16 cellular contexts compared by ENCODE assay signal in genomic region chr13:27704681-27705080, GRCh38.
DNase-seq lines count a peak whose midpoint lies in the region; ATAC-seq, FAIRE-seq and TF ChIP-seq lines count a peak whose summit lies in the region.
"Had no signal": no experiment of that assay in that cellular context is flagged by ENCODE, and none has a peak within 500 bp of the region (broad histone marks: within the 10 kb centered on the region; RNA-seq: fewer than 3 reads in every experiment).

No MANE protein-coding gene starts in this region.

- no peak for ATAC-seq in activated naive CD8-positive, alpha-beta T cell treated with anti-CD3 and anti-CD28 coated beads, Interleukin-2, amount 10 ng/mL, durations not matched to agents 7 days and 5 days (ENCODE audit: low read depth)
- peak; percentile 76 for ATAC-seq in GM12878
- peak; percentile 64 for ATAC-seq in stimulated activated effector memory CD8-positive, alpha-beta T cell treated with anti-CD3 and anti-CD28 coated beads, Interleukin-12 subunit alpha, Interleukin-12 subunit beta, amount 100 ng/mL, for 72 hours
- ATAC-seq in GM21786 (IDR thresholded peaks at IDR 0.05; ENCODE audit: unreplicated experiment) = no peak
- no peak for ATAC-seq in SK-N-SH treated with all-trans-retinoic acid at 6 μM for 48 hours
- ATAC-seq: stimulated activated memory B cell treated with anti-CD40 and anti-IgM and Interleukin-4, amounts not matched to agents 10 μg/mL and 1 μg/mL and 100 μg/mL, for 72 hours had no signal

- peaks cover 13% of the 10 kb centered on the region for H3K27me3 Mint-ChIP-seq in activated naive CD8-positive, alpha-beta T cell treated with anti-CD3 and anti-CD28 coated beads, Interleukin-2, amount 10 ng/mL, durations not matched to agents 7 days and 5 days
- H3K27me3 Mint-ChIP-seq in activated naive CD8-positive, alpha-beta T cell treated with anti-CD3 and anti-CD28 coated beads for 36 hours = peaks cover 6% of the 10 kb centered on the region
- peaks cover 7% of the 10 kb centered on the region for H3K27me3 Mint-ChIP-seq in neural progenitor cell (ENCODE audit: insufficient read depth, low read depth)

- peaks cover 6% of the 10 kb centered on the region for H3K4me1 Mint-ChIP-seq in activated naive CD8-positive, alpha-beta T cell treated with anti-CD3 and anti-CD28 coated beads, Interleukin-2, amount 10 ng/mL, durations not matched to agents 7 days and 5 days
- peaks cover 3% of the 10 kb centered on the region for H3K4me1 Mint-ChIP-seq in activated naive CD8-positive, alpha-beta T cell treated with anti-CD3 and anti-CD28 coated beads for 36 hours
- H3K4me1 Mint-ChIP-seq in stimulated activated effector memory CD8-positive, alpha-beta T cell treated with anti-CD3 and anti-CD28 coated beads, Interleukin-12 subunit alpha, Interleukin-12 subunit beta, amount 100 ng/mL, for 72 hours = peaks cover 5% of the 10 kb centered on the region
- H3K4me1 Mint-ChIP-seq in neural progenitor cell = no peaks in the 10 kb centered on the region
- H3K4me1 Mint-ChIP-seq: stimulated activated memory B cell treated with anti-CD40 and anti-IgM and Interleukin-4, amounts not matched to agents 10 μg/mL and 1 μg/mL and 100 μg/mL, for 72 hours had no signal

- H3K4me1 ChIP-seq in Loucy (ENCODE audit: insufficient read depth, low read length, poor library complexity, severe bottlenecking) (no peaks in the 10 kb centered on the region), GM12878 (ENCODE audit: control insufficient read depth, insufficient read depth, low read length) (no peaks in the 10 kb centered on the region), neural progenitor cell (no peaks in the 10 kb centered on the region)
- H3K4me1 ChIP-seq: tibial nerve had no signal

- no peak for TF ChIP-seq POLR2A in GM12878 (IDR thresholded peaks at IDR 0.05; ENCODE audit: low read depth, low read length)

- in situ Hi-C loops in GM12878 (cut with MboI) = no loop called here

- H3K4me3 Mint-ChIP-seq in activated naive CD8-positive, alpha-beta T cell treated with anti-CD3 and anti-CD28 coated beads, Interleukin-2, amount 10 ng/mL, durations not matched to agents 7 days and 5 days = peak overlapping the region; percentile 5
- no peak overlapping the region for H3K4me3 Mint-ChIP-seq in activated naive CD8-positive, alpha-beta T cell treated with anti-CD3 and anti-CD28 coated beads for 36 hours
- no peak overlapping the region for H3K4me3 Mint-ChIP-seq in stimulated activated effector memory CD8-positive, alpha-beta T cell treated with anti-CD3 and anti-CD28 coated beads, Interleukin-12 subunit alpha, Interleukin-12 subunit beta, amount 100 ng/mL, for 72 hours
- H3K4me3 Mint-ChIP-seq in neural progenitor cell = no peak overlapping the region
- H3K4me3 Mint-ChIP-seq: stimulated activated memory B cell treated with anti-CD40 and anti-IgM and Interleukin-4, amounts not matched to agents 10 μg/mL and 1 μg/mL and 100 μg/mL, for 72 hours had no signal

- no TSS peak for BruUV-seq in GM12878 (replicated peaks; lab: Mats Ljungman, UMichigan)

- no peaks in the 10 kb centered on the region for H3K9me2 ChIP-seq in Loucy (replicated peaks; ENCODE audit: low read depth, low read length)

- H3K4me2 ChIP-seq in Loucy (ENCODE audit: low read depth, low read length, poor library complexity, severe bottlenecking) = no peak overlapping the region
- H3K4me2 ChIP-seq in GM12878 (ENCODE audit: control insufficient read depth, insufficient read depth) = no peak overlapping the region
- no peak overlapping the region for H3K4me2 ChIP-seq in neural progenitor cell
- H3K4me2 ChIP-seq: smooth muscle cell had no signal

- no peaks in the 10 kb centered on the region for H3K79me2 ChIP-seq in Loucy (ENCODE audit: insufficient read depth, low read length)
- no peaks in the 10 kb centered on the region for H3K79me2 ChIP-seq in GM12878 (ENCODE audit: control insufficient read depth, insufficient read depth, low read length)
- H3K79me2 ChIP-seq in neural progenitor cell (ENCODE audit: low read depth) = no peaks in the 10 kb centered on the region

- RAD21 ChIA-PET in GM12878 (lab: Charles Lee; ENCODE audit: unreplicated experiment) = no interaction called here

- H3K9me3 ChIP-seq in Loucy (ENCODE audit: insufficient read depth, low read depth, low read length) (peaks cover 14% of the 10 kb centered on the region), GM12878 (replicated peaks; ENCODE audit: control insufficient read depth, insufficient read depth, low read length) (peaks cover 4% of the 10 kb centered on the region; the same call in 1 of the 3 replicates), neural progenitor cell (ENCODE audit: low read depth) (peaks cover 3% of the 10 kb centered on the region)

- H2AFZ ChIP-seq in Loucy (ENCODE audit: low read length) (no peak overlapping the region), GM12878 (ENCODE audit: control insufficient read depth, low read depth, low read length) (no peak overlapping the region), neural progenitor cell (replicated peaks) (no peak overlapping the region)

- SMC1A ChIA-PET in GM12878 (lab: Charles Lee; ENCODE audit: uncharacterized antibody, unreplicated experiment) = no interaction called here

- TF ChIP-seq RAD21 in GM12878 (IDR thresholded peaks at IDR 0.05; ENCODE audit: insufficient read depth, low read depth, low read length) = no peak

- H3F3A ChIP-seq in Loucy (ENCODE audit: low read depth) (no peaks in the 10 kb centered on the region), neural progenitor cell (ENCODE audit: low read depth) (no peaks in the 10 kb centered on the region)

- H3K27ac ChIP-seq in GM12878 (ENCODE audit: control insufficient read depth, insufficient read depth) (no peak overlapping the region), neural progenitor cell (no peak overlapping the region)
- H3K27ac ChIP-seq: tibial nerve had no signal

- peaks cover 25% of the 10 kb centered on the region for H3K9me3 Mint-ChIP-seq in activated naive CD8-positive, alpha-beta T cell treated with anti-CD3 and anti-CD28 coated beads, Interleukin-2, amount 10 ng/mL, durations not matched to agents 7 days and 5 days
- H3K9me3 Mint-ChIP-seq in activated naive CD8-positive, alpha-beta T cell treated with anti-CD3 and anti-CD28 coated beads for 36 hours = peaks cover 24% of the 10 kb centered on the region
- H3K9me3 Mint-ChIP-seq in stimulated activated effector memory CD8-positive, alpha-beta T cell treated with anti-CD3 and anti-CD28 coated beads, Interleukin-12 subunit alpha, Interleukin-12 subunit beta, amount 100 ng/mL, for 72 hours = peaks cover 13% of the 10 kb centered on the region
- H3K9me3 Mint-ChIP-seq in neural progenitor cell = peaks cover 22% of the 10 kb centered on the region

- DNase-seq in activated naive CD8-positive, alpha-beta T cell treated with anti-CD3 and anti-CD28 coated beads, Interleukin-2, amount 10 ng/mL, durations not matched to agents 7 days and 5 days = no peak
- no peak for DNase-seq in activated naive CD8-positive, alpha-beta T cell treated with anti-CD3 and anti-CD28 coated beads for 36 hours
- DNase-seq in GM12878 (ENCODE audit: low read depth, low spot score) (peak; percentile 1), neural progenitor cell (ENCODE audit: low spot score) (no peak)
- DNase-seq in stimulated activated effector memory CD8-positive, alpha-beta T cell treated with anti-CD3 and anti-CD28 coated beads, Interleukin-12 subunit alpha, Interleukin-12 subunit beta, amount 100 ng/mL, for 72 hours (ENCODE audit: low spot score in 2 of 2) = no peak
- DNase-seq: activated CD4-positive, CD25-positive, alpha-beta regulatory T cell treated with anti-CD3 and anti-CD28 coated beads, Interleukin-2, amount 50 U/mL, for 72 hours; activated T-cell treated with anti-CD3 and anti-CD28 coated beads, Interleukin-2, amount 50 U/mL, for 48 hours; foreskin fibroblast; NCI-H1105 treated with DMSO at 0.1 percent for 48 hours had no signal

- no peak for FAIRE-seq in GM12878 (lab: Jason Lieb, UNC)
- FAIRE-seq: endometrium had no signal

- no peak for TF ChIP-seq CTCF in Loucy (conservative IDR thresholded peaks at IDR 0.05; ENCODE audit: low read length)
- no peak for TF ChIP-seq CTCF in GM12878 (IDR thresholded peaks at IDR 0.05 in 2 of 3, conservative IDR thresholded peaks at IDR 0.05 in 1 of 3; ENCODE audit: control insufficient read depth in 2 of 3, extremely low read depth in 1 of 3, insufficient read depth in 1 of 3, low read depth in 3 of 3, low read length in 3 of 3)
- no peak for TF ChIP-seq CTCF in neural progenitor cell (IDR thresholded peaks at IDR 0.05)

- intact Hi-C loops in GM12878 (cut with micrococcal nuclease; ENCODE audit: unreplicated experiment) = no loop called here

- POLR2A ChIA-PET in activated naive CD8-positive, alpha-beta T cell treated with anti-CD3 and anti-CD28 coated beads, Interleukin-2, amount 10 ng/mL, durations not matched to agents 7 days and 5 days (lab: Charles Lee) = no interaction called here
- POLR2A ChIA-PET in GM12878 (lab: Charles Lee) = no interaction called here

- TF ChIP-seq EP300 in GM12878 (IDR thresholded peaks at IDR 0.05; ENCODE audit: borderline replicate concordance in 1 of 2, control insufficient read depth in 1 of 2, low read depth in 2 of 2, low read length in 2 of 2) = no peak

- H3K36me3 Mint-ChIP-seq in activated naive CD8-positive, alpha-beta T cell treated with anti-CD3 and anti-CD28 coated beads, Interleukin-2, amount 10 ng/mL, durations not matched to agents 7 days and 5 days = peaks cover 20% of the 10 kb centered on the region
- H3K36me3 Mint-ChIP-seq in activated naive CD8-positive, alpha-beta T cell treated with anti-CD3 and anti-CD28 coated beads for 36 hours = peaks cover 18% of the 10 kb centered on the region
- H3K36me3 Mint-ChIP-seq in stimulated activated effector memory CD8-positive, alpha-beta T cell treated with anti-CD3 and anti-CD28 coated beads, Interleukin-12 subunit alpha, Interleukin-12 subunit beta, amount 100 ng/mL, for 72 hours = no peaks in the 10 kb centered on the region
- no peaks in the 10 kb centered on the region for H3K36me3 Mint-ChIP-seq in neural progenitor cell

- H4K20me1 ChIP-seq in Loucy (ENCODE audit: insufficient read depth, low read length, poor library complexity, severe bottlenecking) (no peaks in the 10 kb centered on the region), GM12878 (ENCODE audit: control insufficient read depth, insufficient read depth) (no peaks in the 10 kb centered on the region), neural progenitor cell (ENCODE audit: low read depth) (no peaks in the 10 kb centered on the region)

- CTCF ChIA-PET in GM12878 (lab: Yijun Ruan, JAX) = no interaction called here

- H3K27me3 ChIP-seq in Loucy (ENCODE audit: insufficient read depth, low read length, poor library complexity, severe bottlenecking) (no peaks in the 10 kb centered on the region), GM12878 (replicated peaks in 1 of 2; ENCODE audit: control insufficient read depth in 2 of 2, insufficient read depth in 2 of 2, low read length in 1 of 2) (no peaks in the 10 kb centered on the region; a peak in 1 of 4 replicates), neural progenitor cell (no peaks in the 10 kb centered on the region)
- H3K27me3 ChIP-seq: tibial nerve had no signal

- H3K36me3 ChIP-seq in Loucy (ENCODE audit: insufficient read depth, low read length) (no peaks in the 10 kb centered on the region), GM12878 (ENCODE audit: control insufficient read depth in 2 of 2, insufficient read depth in 2 of 2, low read length in 1 of 2) (no peaks in the 10 kb centered on the region), neural progenitor cell (no peaks in the 10 kb centered on the region)
- H3K36me3 ChIP-seq: tibial nerve had no signal

- no peak overlapping the region for H3K9ac ChIP-seq in Loucy (ENCODE audit: low read depth, low read length, poor library complexity, severe bottlenecking)
- no peak overlapping the region for H3K9ac ChIP-seq in GM12878 (ENCODE audit: control insufficient read depth, insufficient read depth, low read length)
- no peak overlapping the region for H3K9ac ChIP-seq in neural progenitor cell

- WGBS in GM12878 (ENCODE audit: insufficient coverage, insufficient replicate concordance, low lambda C conversion rate, missing lambda C conversion rate) = 58% methylated on average over 2 of the region's 2 CpGs

- H3K27ac Mint-ChIP-seq in activated naive CD8-positive, alpha-beta T cell treated with anti-CD3 and anti-CD28 coated beads, Interleukin-2, amount 10 ng/mL, durations not matched to agents 7 days and 5 days = no peak overlapping the region
- H3K27ac Mint-ChIP-seq in activated naive CD8-positive, alpha-beta T cell treated with anti-CD3 and anti-CD28 coated beads for 36 hours = no peak overlapping the region
- H3K27ac Mint-ChIP-seq in stimulated activated effector memory CD8-positive, alpha-beta T cell treated with anti-CD3 and anti-CD28 coated beads, Interleukin-12 subunit alpha, Interleukin-12 subunit beta, amount 100 ng/mL, for 72 hours = no peak overlapping the region
- no peak overlapping the region for H3K27ac Mint-ChIP-seq in neural progenitor cell
- H3K27ac Mint-ChIP-seq: stimulated activated memory B cell treated with anti-CD40 and anti-IgM and Interleukin-4, amounts not matched to agents 10 μg/mL and 1 μg/mL and 100 μg/mL, for 72 hours had no signal

- H3K4me3 ChIP-seq in Loucy (ENCODE audit: low read length, poor library complexity, severe bottlenecking) (peak overlapping the region; percentile 22), GM12878 (no peak overlapping the region), neural progenitor cell (no peak overlapping the region)
- H3K4me3 ChIP-seq: smooth muscle cell, tibial nerve had no signal

Comparison
In these comparisons a context has a peak if more than half of its experiments do, and no peak if none do; other contexts are left out.
1. ATAC-seq: peak in GM12878 (single experiment) and stimulated activated effector memory CD8-positive, alpha-beta T cell treated with anti-CD3 and anti-CD28 coated beads, Interleukin-12 subunit alpha, Interleukin-12 subunit beta, amount 100 ng/mL, for 72 hours (single experiment); none in activated naive CD8-positive, alpha-beta T cell treated with anti-CD3 and anti-CD28 coated beads, Interleukin-2, amount 10 ng/mL, durations not matched to agents 7 days and 5 days (single experiment), GM21786 (single experiment) and SK-N-SH treated with all-trans-retinoic acid at 6 μM for 48 hours (single experiment).